ENCODE assay signal across 14 cellular contexts in the genomic region with DNA sequence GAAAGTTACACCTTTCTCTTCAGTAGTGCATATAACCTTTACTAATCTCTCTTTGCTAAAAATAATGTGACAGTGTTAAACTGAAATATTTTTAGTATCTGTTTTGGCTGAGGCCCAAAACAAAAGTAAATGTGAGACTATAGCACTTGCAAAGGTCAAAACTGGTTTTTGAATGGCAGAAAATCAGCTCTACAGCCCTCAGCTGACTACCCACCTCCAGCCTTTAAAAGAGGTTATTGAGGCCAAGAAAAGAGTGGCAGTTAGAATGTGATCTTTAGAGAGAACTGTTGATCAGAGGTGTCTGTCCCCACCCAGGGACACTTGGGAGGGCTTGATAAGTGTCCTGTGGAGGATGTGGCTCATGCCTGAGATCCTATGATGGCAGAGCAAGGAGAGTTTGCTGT. TPM values are rescaled to one million over a fixed set of nuclear protein-coding genes. Genes with fewer than 3 reads are reported as not detected.
DNase-seq lines count a peak whose midpoint lies in the region; ATAC-seq, FAIRE-seq and TF ChIP-seq lines count a peak whose summit lies in the region.
"Had no signal": no experiment of that assay in that cellular context is flagged by ENCODE, and none has a peak within 500 bp of the region (broad histone marks: within the 10 kb centered on the region; RNA-seq: fewer than 3 reads in every experiment).

No MANE protein-coding gene starts in this region.

- in situ Hi-C loops in K562 (cut with MboI) = no loop called here

- CTCF ChIA-PET in K562 (lab: Yijun Ruan, JAX; ENCODE audit: low intra/inter-chr PET ratio) = no interaction called here

- H2AFZ ChIP-seq in K562 (ENCODE audit: low read depth, low read length) = peak overlapping the region; percentile 61; the same call in 1 of the 2 replicates
- H2AFZ ChIP-seq: GM23248, hepatocyte had no signal

- peaks cover 4% of the 10 kb centered on the region for H3K27me3 Mint-ChIP-seq in mesothelial cell of epicardium (ENCODE audit: low read depth)

- peak overlapping the region; percentile 71 for H3K27ac ChIP-seq in K562 (ENCODE audit: extremely low read depth, low read depth, low read length)
- no peak overlapping the region for H3K27ac ChIP-seq in upper lobe of left lung
- H3K27ac ChIP-seq: breast epithelium, GM23248, hepatocyte, ovary had no signal

- H3K4me1 Mint-ChIP-seq in mesothelial cell of epicardium = peaks cover 23% of the 10 kb centered on the region

- POLR2A ChIA-PET in K562 (lab: Yijun Ruan, JAX) = no interaction called here

- H3K27me3 ChIP-seq in K562 (ENCODE audit: control insufficient read depth in 2 of 2, insufficient read depth in 2 of 2, low read length in 2 of 2) (no peaks in the 10 kb centered on the region), upper lobe of left lung (no peaks in the 10 kb centered on the region)
- H3K27me3 ChIP-seq: breast epithelium, hepatocyte, ovary had no signal

- intact Hi-C loops in K562 (cut with micrococcal nuclease) = no loop called here

- TF ChIP-seq POLR2A in K562 (conservative IDR thresholded peaks at IDR 0.05) (no peak), upper lobe of left lung (IDR thresholded peaks at IDR 0.05) (no peak)

- H3K9me3 Mint-ChIP-seq in mesothelial cell of epicardium = no peaks in the 10 kb centered on the region
- H3K9me3 Mint-ChIP-seq: CD14-positive monocyte had no signal

- no peaks in the 10 kb centered on the region for H3K79me2 ChIP-seq in K562 (ENCODE audit: control insufficient read depth, insufficient read depth, low read length)
- H3K79me2 ChIP-seq: hepatocyte had no signal

- peak overlapping the region in 1 of 2 experiments; percentile 37; a peak in 1 of 4 replicates for H3K9ac ChIP-seq in K562 (ENCODE audit: insufficient read depth in 1 of 2, low read depth in 2 of 2, low read length in 2 of 2)
- H3K9ac ChIP-seq: GM23248 had no signal

- TF ChIP-seq EP300 in K562 (IDR thresholded peaks at IDR 0.05; ENCODE audit: low read length) (peak; percentile 83; the same call in 1 of the 2 replicates), upper lobe of left lung (IDR thresholded peaks at IDR 0.05) (no peak)

- H3K27ac Mint-ChIP-seq in mesothelial cell of epicardium = no peak overlapping the region

- TF ChIP-seq RAD21 in K562 (CRISPR knock-in tag; conservative IDR thresholded peaks at IDR 0.05 in 1 of 2, IDR thresholded peaks at IDR 0.05 in 1 of 2) = no peak

- FAIRE-seq in K562 (lab: Jason Lieb, UNC) = peak; percentile 98

- TF ChIP-seq CTCF in GM12865 (IDR thresholded peaks at IDR 0.05; ENCODE audit: insufficient read depth, low read depth, low read length, missing control alignments) (no peak), K562 (IDR thresholded peaks at IDR 0.05 in 2 of 3, conservative IDR thresholded peaks at IDR 0.05 in 1 of 3; ENCODE audit: insufficient read depth in 2 of 3, low read depth in 1 of 3, low read length in 3 of 3) (no peak), upper lobe of left lung (IDR thresholded peaks at IDR 0.05) (no peak), mesothelial cell of epicardium (IDR thresholded peaks at IDR 0.05; ENCODE audit: unreplicated experiment) (no peak)

- no peaks in the 10 kb centered on the region for H4K20me1 ChIP-seq in K562 (replicated peaks; ENCODE audit: control insufficient read depth, insufficient read depth, low read length)

- H3K36me3 ChIP-seq in K562 (ENCODE audit: control insufficient read depth, insufficient read depth, low read length) (no peaks in the 10 kb centered on the region), upper lobe of left lung (no peaks in the 10 kb centered on the region)
- H3K36me3 ChIP-seq: breast epithelium, ovary had no signal

- no peaks in the 10 kb centered on the region for H3K9me1 ChIP-seq in K562 (ENCODE audit: control insufficient read depth, insufficient read depth, low read length)

- H3K4me3 Mint-ChIP-seq in mesothelial cell of epicardium = no peak overlapping the region
- H3K4me3 Mint-ChIP-seq: CD14-positive monocyte had no signal

- H3K4me2 ChIP-seq in K562 (ENCODE audit: insufficient read depth, low read length) = peak overlapping the region; percentile 41; the same call in 1 of the 2 replicates
- H3K4me2 ChIP-seq: hepatocyte had no signal

- H3K4me3 ChIP-seq in GM12865 (ENCODE audit: low read depth, low read length) (no peak overlapping the region), K562 (no peak overlapping the region), upper lobe of left lung (no peak overlapping the region)
- H3K4me3 ChIP-seq: breast epithelium, GM23248, hepatocyte, ovary had no signal

- no peaks in the 10 kb centered on the region for H3K36me3 Mint-ChIP-seq in mesothelial cell of epicardium

- H3K9me3 ChIP-seq in K562 (replicated peaks; ENCODE audit: control insufficient read depth, insufficient read depth, low read depth, low read length) (no peaks in the 10 kb centered on the region), upper lobe of left lung (no peaks in the 10 kb centered on the region)
- H3K9me3 ChIP-seq: breast epithelium, ovary had no signal

- ATAC-seq in GM19324 (IDR thresholded peaks at IDR 0.05; ENCODE audit: low FRiP score, unreplicated experiment) (peak; percentile 49), HG03064 (IDR thresholded peaks at IDR 0.05; ENCODE audit: low read depth, unreplicated experiment) (peak; percentile 38), K562 (peak; percentile 82), upper lobe of left lung (ENCODE audit: low FRiP score in 2 of 2) (no peak)

- H3K4me1 ChIP-seq in K562 (replicated peaks in 1 of 2; ENCODE audit: control insufficient read depth in 2 of 2, insufficient read depth in 2 of 2, low read length in 2 of 2) (peaks cover 11 to 58% of the 10 kb centered on the region in 2 experiments; a peak in 4 of 5 replicates), upper lobe of left lung (peaks cover 0 to 6% (median 2%) of the 10 kb centered on the region in 4 donors)
- H3K4me1 ChIP-seq: breast epithelium had no signal

- BruUV-seq in K562 (replicated peaks; lab: Mats Ljungman, UMichigan) = no TSS peak

- DNase-seq in GM12865 (ENCODE audit: low read depth) = peak; percentile 71
- peak; percentile 38 to 86 (median 62) for DNase-seq in K562 (ENCODE audit: extremely low read depth in 1 of 4, low spot score in 3 of 4)
- DNase-seq in NCI-H1048 (lab: John Stamatoyannopoulos, UW) = no peak
- no peak for DNase-seq in upper lobe of left lung
- no peak for DNase-seq in mesothelial cell of epicardium (ENCODE audit: low spot score in 2 of 2, unreplicated experiment in 2 of 2)
- DNase-seq in ureter (ENCODE audit: low spot score) = no peak
- DNase-seq: GM23248, ovary had no signal

TF ChIP-seq in K562, 482 proteins besides CTCF, POLR2A, EP300 and RAD21 (continues in another document):
- TF ChIP-seq ZNF79 (CRISPR knock-in tag; IDR thresholded peaks at IDR 0.05; ENCODE audit: low read depth) (no peak), SMC3 (conservative IDR thresholded peaks at IDR 0.05; ENCODE audit: insufficient read depth, low read depth, low read length) (no peak), RB1 (IDR thresholded peaks at IDR 0.05; ENCODE audit: low read depth) (no peak), KDM4B (IDR thresholded peaks at IDR 0.05; ENCODE audit: borderline replicate concordance in 2 of 2, low read depth in 1 of 2) (no peak), SAFB (IDR thresholded peaks at IDR 0.05; ENCODE audit: borderline replicate concordance, low read depth, low read length) (no peak)

RNA-seq across cellular contexts. Expression of a gene that starts 30.9 kb away (rescaled TPM):
- total RNA-seq in K562 (2011; cell fraction: chromatin; rRNA removed; ENCODE audit: low replicate concordance) = not detected in 2 replicates
- not detected in 2 replicates for total RNA-seq in K562 (2011; cell fraction: nucleolus; rRNA removed)
- not detected in 2 replicates for total RNA-seq in K562 (2011; cell fraction: nucleoplasm; rRNA removed)
- total RNA-seq in K562 (2014; rRNA removed) (not detected in 2 replicates), K562 (2014; rRNA removed; fragmentation: Illumina TruSeq; extraction: Trizol) (not detected in 2 replicates), K562 (2015; rRNA removed; fragmentation: Illumina TruSeq; extraction: Trizol) (not detected in 2 replicates), K562 (2021) (not detected in 2 replicates), upper lobe of left lung (not detected), mesothelial cell of epicardium (not detected in 3 replicates), ureter (not detected)
- polyA plus RNA-seq in K562 (2011; rRNA removed) (not detected in 2 replicates), K562 (2014; fragmentation: Illumina TruSeq; extraction: Trizol) (not detected in 2 replicates), K562 (2014; fragmentation: Nextera tagmentation; extraction: Ambion mirVana) (not detected), K562 (2014; rRNA removed) (not detected in 2 replicates)
- not detected in 2 replicates for polyA plus RNA-seq in K562 (2011; cell fraction: cytosol; rRNA removed)
- polyA plus RNA-seq in K562 (2011; cell fraction: nucleus; rRNA removed) = 0.07 TPM in 1 of 2 replicates, not detected in the other
- not detected in 2 replicates for polyA plus RNA-seq in K562 (2012)
- polyA minus RNA-seq in K562 (2011; rRNA and poly(A)+ RNA removed) = not detected in 2 replicates
- not detected in 2 replicates for polyA minus RNA-seq in K562 (2011; cell fraction: cytosol; rRNA and poly(A)+ RNA removed)
- polyA minus RNA-seq in K562 (2011; cell fraction: nucleus; rRNA and poly(A)+ RNA removed) = not detected in 2 replicates
- total RNA-seq: breast epithelium, GM23248, hepatocyte, lung microvascular endothelial cell, ovary had no signal
- polyA plus RNA-seq: CD14-positive monocyte, GM23248, hepatocyte, ovary had no signal

RNA-seq across cellular contexts. Expression of a gene that starts 52.5 kb away (rescaled TPM):
- total RNA-seq in K562 (2011; cell fraction: chromatin; rRNA removed; ENCODE audit: low replicate concordance) = 15.9 and 26.9 TPM in 2 replicates
- total RNA-seq in K562 (2011; cell fraction: nucleolus; rRNA removed) = 8.2 and 8.9 TPM in 2 replicates
- 17.7 and 25.3 TPM in 2 replicates for total RNA-seq in K562 (2011; cell fraction: nucleoplasm; rRNA removed)
- 7.6 and 17.3 TPM in 2 replicates for total RNA-seq in K562 (2014; rRNA removed)
- 30.3 and 31.7 TPM in 2 replicates for total RNA-seq in K562 (2014; rRNA removed; fragmentation: Illumina TruSeq; extraction: Trizol)
- 22.0 and 25.3 TPM in 2 replicates for total RNA-seq in K562 (2015; rRNA removed; fragmentation: Illumina TruSeq; extraction: Trizol)
- total RNA-seq in K562 (2021) = 39.5 and 41.1 TPM in 2 replicates
- 16.3 and 34.0 TPM in 2 replicates for polyA plus RNA-seq in K562 (2011; rRNA removed)
- polyA plus RNA-seq in K562 (2011; cell fraction: cytosol; rRNA removed) = 27.1 and 27.6 TPM in 2 replicates
- 11.2 and 12.6 TPM in 2 replicates for polyA plus RNA-seq in K562 (2011; cell fraction: nucleus; rRNA removed)
- polyA plus RNA-seq in K562 (2012) = 21.7 and 32.9 TPM in 2 replicates
- polyA plus RNA-seq in K562 (2014; fragmentation: Illumina TruSeq; extraction: Trizol) = 44.5 and 51.5 TPM in 2 replicates
- polyA plus RNA-seq in K562 (2014; fragmentation: Nextera tagmentation; extraction: Ambion mirVana) = 10 to 100 TPM; 12.4 to 21.8 TPM
- 29.3 and 30.3 TPM in 2 replicates for polyA plus RNA-seq in K562 (2014; rRNA removed)
- polyA minus RNA-seq in K562 (2011; rRNA and poly(A)+ RNA removed) = 19.5 and 28.5 TPM in 2 replicates
- 7.9 and 9.1 TPM in 2 replicates for polyA minus RNA-seq in K562 (2011; cell fraction: cytosol; rRNA and poly(A)+ RNA removed)
- 2.6 and 4.1 TPM in 2 replicates for polyA minus RNA-seq in K562 (2011; cell fraction: nucleus; rRNA and poly(A)+ RNA removed)
- 10 to 100 TPM in 2 of 6 donors, 1 to 10 TPM in 4; 1.8 to 16.5 (median 9.0) TPM for total RNA-seq in upper lobe of left lung
- 20.7 to 22.4 TPM (median 20.8 TPM) in 3 replicates for total RNA-seq in mesothelial cell of epicardium
- 17.5 TPM for total RNA-seq in ureter

Comparison
In these comparisons a context has a peak if more than half of its experiments do, and no peak if none do; other contexts are left out.
1. DNase-seq: peak in GM12865 (single experiment) and K562 (4 of 4); none in NCI-H1048 (single experiment), upper lobe of left lung (0 of 2), mesothelial cell of epicardium (0 of 2) and ureter (single experiment).
2. ATAC-seq: peak in GM19324 (single experiment), HG03064 (single experiment) and K562 (single experiment); none in upper lobe of left lung (0 of 2).